Comparison of ENCODE assay signal across 37 cellular contexts in genomic region chr3:162677475-162677874, GRCh38.
"Had no signal": no experiment of that assay in that cellular context is flagged by ENCODE, and none has a peak within 500 bp of the region (broad histone marks: within the 10 kb centered on the region; RNA-seq: fewer than 3 reads in every experiment).

No MANE protein-coding gene starts in this region.

- H3K27ac Mint-ChIP-seq: activated B cell treated with CpG ODN at 0.5 μM for 24 hours; activated CD4-positive, alpha-beta memory T cell treated with anti-CD3 and anti-CD28 coated beads for 36 hours; activated CD4-positive, alpha-beta T cell treated with anti-CD3 and anti-CD28 coated beads, Interleukin-2, amount 10 ng/mL, durations not matched to agents 24 days and 14 days; activated CD8-positive, alpha-beta T cell treated with anti-CD3 and anti-CD28 coated beads for 36 hours; activated naive CD4-positive, alpha-beta T cell treated with anti-CD3 and anti-CD28 coated beads for 36 hours; activated naive CD4-positive, alpha-beta T cell treated with anti-CD3 and anti-CD28 coated beads, Interleukin-2, amount 50 U/mL, for 72 hours; activated naive CD8-positive, alpha-beta T cell treated with anti-CD3 and anti-CD28 coated beads for 36 hours; activated T-cell treated with anti-CD3 and anti-CD28 coated beads, Interleukin-2, amount 50 U/mL, for 72 hours; activated T-helper 1 cell treated with anti-CD3 and anti-CD28 coated beads, Interleukin-12 subunit alpha, Interleukin-12 subunit beta, Interleukin-2, Interleukin-4 antibody, amounts not matched to agents 30 ng/mL and 10 ng/mL and 1 ng/mL, durations not matched to agents 14 hours and 24 hours and 36 hours; activated T-helper 17 cell treated with anti-CD3 and anti-CD28 coated beads, Interleukin-2, amount 50 U/mL, for 72 hours; T-helper 1 cell treated with Interleukin-12 subunit alpha and Interleukin-12 subunit beta and Interleukin-4 antibody, amounts not matched to agents 30 μg/mL and 1 μg/mL, for 36 hours; T-helper 2 cell treated with Interferon-gamma antibody and Interleukin-4, amounts not matched to agents 5 μg/mL and 100 μg/mL, for 36 hours had no signal

- H3K36me3 ChIP-seq: adrenal gland, brain microvascular endothelial cell, breast epithelium had no signal

- H3K36me3 Mint-ChIP-seq: activated CD4-positive, alpha-beta memory T cell treated with anti-CD3 and anti-CD28 coated beads for 36 hours; activated naive CD4-positive, alpha-beta T cell treated with anti-CD3 and anti-CD28 coated beads, Interleukin-2, amount 50 U/mL, for 72 hours; activated naive CD8-positive, alpha-beta T cell treated with anti-CD3 and anti-CD28 coated beads for 36 hours had no signal

- H3K27ac ChIP-seq: adrenal gland, body of pancreas, brain microvascular endothelial cell, breast epithelium, VCaP had no signal

- H3K27me3 Mint-ChIP-seq: activated B cell treated with CpG ODN at 0.5 μM for 24 hours; activated CD4-positive, alpha-beta memory T cell treated with anti-CD3 and anti-CD28 coated beads for 36 hours; activated CD4-positive, alpha-beta T cell treated with anti-CD3 and anti-CD28 coated beads, Interleukin-2, amount 10 ng/mL, durations not matched to agents 24 days and 14 days; activated CD8-positive, alpha-beta T cell treated with anti-CD3 and anti-CD28 coated beads for 36 hours; activated naive CD8-positive, alpha-beta T cell treated with anti-CD3 and anti-CD28 coated beads for 36 hours; activated T-helper 17 cell treated with anti-CD3 and anti-CD28 coated beads, Interleukin-2, amount 50 U/mL, for 72 hours; central memory CD8-positive, alpha-beta T cell had no signal

- H3K9me3 ChIP-seq: body of pancreas, breast epithelium had no signal

- H3K4me1 Mint-ChIP-seq: activated B cell treated with CpG ODN at 0.5 μM for 24 hours; activated CD4-positive, alpha-beta T cell treated with anti-CD3 and anti-CD28 coated beads, Interleukin-2, amount 10 ng/mL, durations not matched to agents 24 days and 14 days; activated naive CD8-positive, alpha-beta T cell treated with anti-CD3 and anti-CD28 coated beads for 36 hours; activated T-helper 17 cell treated with anti-CD3 and anti-CD28 coated beads, Interleukin-2, amount 50 U/mL, for 72 hours; central memory CD8-positive, alpha-beta T cell had no signal

- ATAC-seq: activated CD8-positive, alpha-beta T cell treated with anti-CD3 and anti-CD28 coated beads for 36 hours; activated naive CD4-positive, alpha-beta T cell treated with anti-CD3 and anti-CD28 coated beads, Interleukin-2, amount 50 U/mL, for 72 hours; activated T-cell treated with anti-CD3 and anti-CD28 coated beads, Interleukin-2, amount 50 U/mL, for 4 hours; activated T-cell treated with anti-CD3 and anti-CD28 coated beads, Interleukin-2, amount 50 U/mL, for 72 hours; activated T-helper 17 cell treated with anti-CD3 and anti-CD28 coated beads, Interleukin-2, amount 50 U/mL, for 72 hours; body of pancreas had no signal

- H3K4me3 ChIP-seq: adrenal gland, body of pancreas, breast epithelium had no signal

- H3K9me3 Mint-ChIP-seq: activated B cell treated with CpG ODN at 0.5 μM for 24 hours; activated CD4-positive, alpha-beta memory T cell treated with anti-CD3 and anti-CD28 coated beads for 36 hours; activated CD4-positive, alpha-beta T cell treated with anti-CD3 and anti-CD28 coated beads, Interleukin-2, amount 10 ng/mL, durations not matched to agents 24 days and 14 days; activated CD8-positive, alpha-beta T cell treated with anti-CD3 and anti-CD28 coated beads for 36 hours; activated naive CD4-positive, alpha-beta T cell treated with anti-CD3 and anti-CD28 coated beads for 36 hours; activated naive CD8-positive, alpha-beta T cell treated with anti-CD3 and anti-CD28 coated beads for 36 hours; activated T-cell treated with anti-CD3 and anti-CD28 coated beads, Interleukin-2, amount 50 U/mL, for 72 hours; activated T-helper 1 cell treated with anti-CD3 and anti-CD28 coated beads, Interleukin-12 subunit alpha, Interleukin-12 subunit beta, Interleukin-2, Interleukin-4 antibody, amounts not matched to agents 30 ng/mL and 10 ng/mL and 1 ng/mL, durations not matched to agents 14 hours and 24 hours and 36 hours; activated T-helper 17 cell treated with anti-CD3 and anti-CD28 coated beads, Interleukin-2, amount 50 U/mL, for 72 hours; central memory CD8-positive, alpha-beta T cell; T-helper 1 cell treated with Interleukin-12 subunit alpha and Interleukin-12 subunit beta and Interleukin-4 antibody, amounts not matched to agents 30 μg/mL and 1 μg/mL, for 36 hours; T-helper 2 cell treated with Interferon-gamma antibody and Interleukin-4, amounts not matched to agents 5 μg/mL and 100 μg/mL, for 36 hours had no signal

- H3K27me3 ChIP-seq: adrenal gland, body of pancreas, brain microvascular endothelial cell, breast epithelium had no signal

- H3K4me3 Mint-ChIP-seq: activated B cell treated with CpG ODN at 0.5 μM for 24 hours; activated CD4-positive, alpha-beta memory T cell treated with anti-CD3 and anti-CD28 coated beads for 36 hours; activated CD4-positive, alpha-beta T cell treated with anti-CD3 and anti-CD28 coated beads, Interleukin-2, amount 10 ng/mL, durations not matched to agents 24 days and 14 days; activated CD8-positive, alpha-beta T cell treated with anti-CD3 and anti-CD28 coated beads for 36 hours; activated naive CD4-positive, alpha-beta T cell treated with anti-CD3 and anti-CD28 coated beads for 36 hours; activated naive CD8-positive, alpha-beta T cell treated with anti-CD3 and anti-CD28 coated beads for 36 hours; activated T-cell treated with anti-CD3 and anti-CD28 coated beads, Interleukin-2, amount 50 U/mL, for 4 hours; activated T-cell treated with anti-CD3 and anti-CD28 coated beads, Interleukin-2, amount 50 U/mL, for 72 hours; activated T-helper 1 cell treated with anti-CD3 and anti-CD28 coated beads, Interleukin-12 subunit alpha, Interleukin-12 subunit beta, Interleukin-2, Interleukin-4 antibody, amounts not matched to agents 30 ng/mL and 10 ng/mL and 1 ng/mL, durations not matched to agents 14 hours and 24 hours and 36 hours; activated T-helper 17 cell treated with anti-CD3 and anti-CD28 coated beads, Interleukin-2, amount 50 U/mL, for 72 hours; central memory CD8-positive, alpha-beta T cell; T-helper 1 cell treated with Interleukin-12 subunit alpha and Interleukin-12 subunit beta and Interleukin-4 antibody, amounts not matched to agents 30 μg/mL and 1 μg/mL, for 36 hours; T-helper 2 cell treated with Interferon-gamma antibody and Interleukin-4, amounts not matched to agents 5 μg/mL and 100 μg/mL, for 36 hours had no signal

- DNase-seq: activated B cell treated with CpG ODN at 0.5 μM for 24 hours; activated CD4-positive, alpha-beta memory T cell treated with anti-CD3 and anti-CD28 coated beads for 36 hours; activated CD4-positive, alpha-beta T cell treated with anti-CD3 and anti-CD28 coated beads for 4 hours; activated CD4-positive, alpha-beta T cell treated with anti-CD3 and anti-CD28 coated beads, Interleukin-2, amount 10 ng/mL, durations not matched to agents 24 days and 14 days; activated CD4-positive, alpha-beta T cell treated with anti-CD3 and anti-CD28 coated beads, Interleukin-2, amount 50 U/mL, for 1 hour; activated CD4-positive, alpha-beta T cell treated with anti-CD3 and anti-CD28 coated beads, Interleukin-2, amount 50 U/mL, for 4 hours; activated CD4-positive, CD25-positive, alpha-beta regulatory T cell treated with anti-CD3 and anti-CD28 coated beads, Interleukin-2, amount 50 U/mL, for 72 hours; activated CD8-positive, alpha-beta memory T cell treated with anti-CD3 and anti-CD28 coated beads, Interleukin-2, amount 50 U/mL, for 4 hours; activated CD8-positive, alpha-beta T cell treated with anti-CD3 and anti-CD28 coated beads for 36 hours; activated effector memory CD4-positive, alpha-beta T cell treated with anti-CD3 and anti-CD28 coated beads, Interleukin-2, amount 50 U/mL, for 16 hours; activated gamma-delta T cell treated with Interleukin-2 at 50 U/mL for 16 hours; activated naive CD4-positive, alpha-beta T cell; activated naive CD4-positive, alpha-beta T cell treated with anti-CD3 and anti-CD28 coated beads for 36 hours; activated naive CD4-positive, alpha-beta T cell treated with anti-CD3 and anti-CD28 coated beads, Interleukin-2, amount 50 U/mL, for 16 hours; activated naive CD8-positive, alpha-beta T cell treated with anti-CD3 and anti-CD28 coated beads for 36 hours; activated T-cell treated with anti-CD3 and anti-CD28 coated beads for 4 hours; activated T-cell treated with anti-CD3 and anti-CD28 coated beads, Interleukin-2, amount 50 U/mL, for 1 hour; activated T-cell treated with anti-CD3 and anti-CD28 coated beads, Interleukin-2, amount 50 U/mL, for 4 hours; activated T-cell treated with anti-CD3 and anti-CD28 coated beads, Interleukin-2, amount 50 U/mL, for 72 hours; adrenal gland; amniotic stem cell; aorta; body of pancreas; brain microvascular endothelial cell; caudate nucleus; cerebellar nuclear complex; T-helper 1 cell; T-helper 2 cell; T-helper 9 cell had no signal

- H3K4me1 ChIP-seq: adrenal gland, body of pancreas, breast epithelium had no signal
